8 cellular contexts compared by ENCODE assay signal in the genomic region with DNA sequence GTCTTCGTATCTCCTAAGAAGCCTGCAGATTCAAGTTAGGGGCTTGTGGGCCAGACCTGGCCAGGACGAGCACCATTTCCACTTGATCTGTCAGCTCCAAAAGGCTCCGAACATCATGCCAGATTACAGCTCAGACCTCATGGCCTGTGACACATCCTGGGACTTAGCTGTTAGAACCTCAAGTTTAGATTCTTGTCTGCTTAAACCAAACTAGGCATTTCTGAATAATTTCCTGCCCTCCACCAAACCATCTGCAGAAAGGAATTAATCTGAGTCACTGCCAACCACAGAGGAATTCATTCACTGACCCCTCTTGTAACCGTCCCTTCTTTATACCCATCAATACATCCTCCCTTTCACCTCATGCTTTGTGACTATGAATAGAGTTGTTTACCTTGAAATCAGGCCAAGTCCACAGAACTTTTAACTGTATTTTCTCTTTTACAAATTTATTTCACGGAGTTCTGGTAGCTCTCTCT.
DNase-seq lines count a peak whose midpoint lies in the region; ATAC-seq, FAIRE-seq and TF ChIP-seq lines count a peak whose summit lies in the region.

No MANE protein-coding gene starts in this region.

- H3K4me1 Mint-ChIP-seq in nephron progenitor cell, result peaks cover 30% of the 10 kb centered on the region

- peaks cover 2% of the 10 kb centered on the region for H3K79me2 ChIP-seq in osteoblast (ENCODE audit: insufficient read depth, low read length)

- H3K4me3 Mint-ChIP-seq in nephron progenitor cell, result no peak overlapping the region

- H4K20me1 ChIP-seq in osteoblast (ENCODE audit: insufficient read depth, low read length), result no peaks in the 10 kb centered on the region

- H3K36me3 ChIP-seq in osteoblast (ENCODE audit: insufficient read depth, low read length), result no peaks in the 10 kb centered on the region

- ATAC-seq in HG03354 (IDR thresholded peaks at IDR 0.05; ENCODE audit: poor library complexity, severe bottlenecking, unreplicated experiment) (no peak), HG02840 (IDR thresholded peaks at IDR 0.05; ENCODE audit: low FRiP score, unreplicated experiment) (no peak), HG02759 (IDR thresholded peaks at IDR 0.05; ENCODE audit: unreplicated experiment) (no peak)

- H3K27me3 Mint-ChIP-seq in nephron progenitor cell (ENCODE audit: low read depth, poor library complexity), result no peaks in the 10 kb centered on the region

- H3K4me2 ChIP-seq in osteoblast (ENCODE audit: insufficient read depth, low read length), result peak overlapping the region; percentile 82

- no peak for TF ChIP-seq POLR2A in H54 (IDR thresholded peaks at IDR 0.05; ENCODE audit: low read depth, low read length)

- H3K9me3 Mint-ChIP-seq in nephron progenitor cell, result peaks cover 4% of the 10 kb centered on the region

- no peak for TF ChIP-seq CTCF in choroid plexus epithelial cell (conservative IDR thresholded peaks at IDR 0.05; ENCODE audit: low read depth, low read length)
- no peak for TF ChIP-seq CTCF in osteoblast (IDR thresholded peaks at IDR 0.05; ENCODE audit: extremely low read depth, low read depth, low read length)
- TF ChIP-seq CTCF in nephron progenitor cell (IDR thresholded peaks at IDR 0.05), result no peak

- H3K36me3 Mint-ChIP-seq in nephron progenitor cell (ENCODE audit: low read depth), result peaks cover 36% of the 10 kb centered on the region

- no peaks in the 10 kb centered on the region for H3K27me3 ChIP-seq in osteoblast (ENCODE audit: insufficient read depth, low read length)

- H3K4me3 ChIP-seq in choroid plexus epithelial cell (ENCODE audit: low read depth, low read length) (no peak overlapping the region), osteoblast (ENCODE audit: insufficient read depth, low read length) (peak overlapping the region; percentile 46)

- FAIRE-seq in H54 (lab: Jason Lieb, UNC), result peak; percentile 85

- H2AFZ ChIP-seq in osteoblast (ENCODE audit: low read length), result no peak overlapping the region

- H3K9me3 ChIP-seq in osteoblast (ENCODE audit: low read depth, low read length), result no peaks in the 10 kb centered on the region

- H3K4me1 ChIP-seq in osteoblast (ENCODE audit: insufficient read depth, low read length), result peaks cover 64% of the 10 kb centered on the region

- peak; percentile 49 for DNase-seq in H54 (ENCODE audit: insufficient read length, low spot score)
- peak; percentile 90 for DNase-seq in NCI-H446 treated with DMSO at 0.1 percent for 48 hours (lab: John Stamatoyannopoulos, UW)
- DNase-seq in choroid plexus epithelial cell (ENCODE audit: low read depth), result peak; percentile 97
- peak; percentile 68 for DNase-seq in osteoblast (ENCODE audit: insufficient read length, low spot score, missing footprints)
- DNase-seq in nephron progenitor cell, result no peak

- no peak overlapping the region for H3K27ac Mint-ChIP-seq in nephron progenitor cell

- H3K27ac ChIP-seq in osteoblast (ENCODE audit: low read depth, low read length), result peak overlapping the region; percentile 92
